9 cellular contexts compared by ENCODE assay signal in the genomic region with DNA sequence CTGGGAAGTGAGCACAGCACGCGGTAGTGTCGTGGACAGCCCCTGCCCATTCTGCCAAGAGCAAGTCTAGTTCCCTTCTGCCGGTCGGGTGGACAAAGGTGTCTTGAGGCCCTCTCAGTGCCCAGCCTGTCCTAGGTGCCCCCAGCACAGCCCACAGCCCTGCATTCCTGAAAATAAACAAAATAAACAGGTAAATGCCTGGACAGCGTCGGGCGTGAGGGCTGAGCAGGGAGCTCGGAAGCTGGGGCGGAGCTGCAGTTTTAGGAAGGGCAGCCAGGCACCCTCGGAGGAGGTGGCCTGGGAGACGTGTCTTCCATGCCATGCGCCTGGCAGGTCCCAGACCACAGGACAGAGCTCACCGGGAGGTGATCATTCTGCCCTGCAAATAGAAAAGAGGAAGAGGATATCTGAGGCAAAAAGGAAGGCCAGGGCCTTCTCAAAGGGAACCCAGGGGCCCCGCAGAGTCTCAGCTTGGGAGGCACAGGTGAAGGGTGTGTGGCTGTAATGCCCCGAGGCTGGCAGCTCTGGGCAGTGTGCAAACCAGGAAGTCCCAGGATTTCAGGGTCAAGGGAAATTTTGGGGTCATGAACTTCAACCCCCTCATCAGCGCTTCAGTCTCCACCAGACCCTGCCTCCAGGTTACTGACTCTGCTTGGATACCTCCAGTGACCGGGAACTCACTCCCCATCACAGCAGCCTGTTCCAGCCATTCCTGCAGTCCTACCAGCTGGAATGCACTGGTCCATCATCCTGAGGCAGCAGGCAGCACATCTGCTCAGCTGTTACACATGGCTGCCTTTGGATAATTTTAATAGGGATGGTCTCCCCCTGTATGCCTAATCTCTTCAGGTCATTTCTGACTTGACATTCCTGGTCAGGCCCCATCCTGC. TPM values are rescaled to one million over a fixed set of nuclear protein-coding genes. Genes with fewer than 3 reads are reported as not detected.
DNase-seq lines count a peak whose midpoint lies in the region; ATAC-seq and TF ChIP-seq lines count a peak whose summit lies in the region.
"Had no signal": no experiment of that assay in that cellular context is flagged by ENCODE, and none has a peak within 500 bp of the region (broad histone marks: within the 10 kb centered on the region; RNA-seq: fewer than 3 reads in every experiment).

No MANE protein-coding gene starts in this region.

- H3K9ac ChIP-seq in HUES64 (ENCODE audit: low read depth, low read length): no peak overlapping the region

- 66% methylated on average over 18 of the region's 18 CpGs for WGBS in HUES64
- WGBS in right cardiac atrium: 53% methylated on average over 18 of the region's 18 CpGs

- H3K9me3 ChIP-seq in HUES64 (ENCODE audit: insufficient read depth, low read depth, low read length) (no peaks in the 10 kb centered on the region), right cardiac atrium (ENCODE audit: control insufficient read depth, low read length) (no peaks in the 10 kb centered on the region)

- intact Hi-C loops in right cardiac atrium (cut with DNase I): loop anchor here in 1 of 4 donors (10.0 kb wide), 1 partner anchor 190 kb away; no protein-coding TSS in a partner anchor

- peaks cover 48% of the 10 kb centered on the region for H3K27me3 ChIP-seq in HUES64 (ENCODE audit: insufficient read depth, low read length)
- H3K27me3 ChIP-seq in right cardiac atrium (ENCODE audit: control insufficient read depth, insufficient read depth): no peaks in the 10 kb centered on the region

- no peaks in the 10 kb centered on the region for H3K36me3 ChIP-seq in HUES64 (ENCODE audit: insufficient read depth, low read length)

- peaks cover 12% of the 10 kb centered on the region for H3K4me1 Mint-ChIP-seq in WTC11

- POLR2A ChIA-PET in WTC11 (lab: Charles Lee): no interaction called here

- H3K4me3 ChIP-seq in HUES64 (ENCODE audit: low read length): peak overlapping the region; percentile 38
- H3K4me3 ChIP-seq in right cardiac atrium (ENCODE audit: low read length): no peak overlapping the region
- H3K4me3 ChIP-seq in skin epidermis: peak overlapping the region in 6 of 7 experiments; percentile 26 to 42 (median 38)

- peak overlapping the region; percentile 60 for H3K4me3 Mint-ChIP-seq in WTC11
- H3K4me3 Mint-ChIP-seq: natural killer cell had no signal

- DNase-seq in WTC11 (ENCODE audit: low spot score): no peak
- DNase-seq in right cardiac atrium: peak in 2 of 3 donors; percentile 4 to 33
- no peak for DNase-seq in cerebellar cortex (ENCODE audit: low spot score)
- no peak for DNase-seq in activated CD4-positive, alpha-beta T cell treated with anti-CD3 and anti-CD28 coated beads, Interleukin-2, amount 50 U/mL, for 1 hour
- no peak for DNase-seq in COLO668 (lab: John Stamatoyannopoulos, UW; ENCODE audit: unreplicated experiment)
- DNase-seq in HCEC 1CT: no peak
- DNase-seq: natural killer cell had no signal

- CTCF ChIA-PET in WTC11 (lab: Charles Lee): interaction anchor here (0.9 to 3.2 kb wide), 2 partner anchors 19 to 54 kb away, joined by 3 to 21 read pairs; no protein-coding TSS in a partner anchor

- no peaks in the 10 kb centered on the region for H3K36me3 Mint-ChIP-seq in WTC11
- H3K36me3 Mint-ChIP-seq: natural killer cell had no signal

- ATAC-seq in WTC11: no peak
- ATAC-seq in right cardiac atrium: no peak

- no peak for TF ChIP-seq CTCF in WTC11 (IDR thresholded peaks at IDR 0.05)

- H3K4me1 ChIP-seq in HUES64 (ENCODE audit: insufficient read depth, low read length): peaks cover 10% of the 10 kb centered on the region
- no peaks in the 10 kb centered on the region for H3K4me1 ChIP-seq in right cardiac atrium (ENCODE audit: control insufficient read depth, insufficient read depth, low read length)

- peaks cover 38% of the 10 kb centered on the region for H3K27me3 Mint-ChIP-seq in WTC11 (ENCODE audit: low read depth)

- no peaks in the 10 kb centered on the region for H3K9me3 Mint-ChIP-seq in WTC11
- H3K9me3 Mint-ChIP-seq: natural killer cell had no signal

- H3K27ac ChIP-seq in HUES64 (ENCODE audit: low read depth, low read length) (no peak overlapping the region), right cardiac atrium (ENCODE audit: low read length) (no peak overlapping the region), skin epidermis (peak overlapping the region in 8 of 21 experiments; percentile 17 to 84 (median 63))

- H3K27ac Mint-ChIP-seq in WTC11: no peak overlapping the region
- H3K27ac Mint-ChIP-seq: natural killer cell had no signal

TF ChIP-seq in WTC11, 78 proteins besides CTCF, POLR2A, EP300 and RAD21 (continues in another document):
- TF ChIP-seq ZNF317 (CRISPR knock-in tag; IDR thresholded peaks at IDR 0.05; ENCODE audit: borderline replicate concordance, low read depth) (no peak), SMAD3 (CRISPR knock-in tag; IDR thresholded peaks at IDR 0.05; ENCODE audit: borderline replicate concordance) (no peak), GTF2I (CRISPR knock-in tag; conservative IDR thresholded peaks at IDR 0.05) (peak; percentile 50; the same call in 1 of the 2 replicates)
- TF ChIP-seq, protein P1, sequence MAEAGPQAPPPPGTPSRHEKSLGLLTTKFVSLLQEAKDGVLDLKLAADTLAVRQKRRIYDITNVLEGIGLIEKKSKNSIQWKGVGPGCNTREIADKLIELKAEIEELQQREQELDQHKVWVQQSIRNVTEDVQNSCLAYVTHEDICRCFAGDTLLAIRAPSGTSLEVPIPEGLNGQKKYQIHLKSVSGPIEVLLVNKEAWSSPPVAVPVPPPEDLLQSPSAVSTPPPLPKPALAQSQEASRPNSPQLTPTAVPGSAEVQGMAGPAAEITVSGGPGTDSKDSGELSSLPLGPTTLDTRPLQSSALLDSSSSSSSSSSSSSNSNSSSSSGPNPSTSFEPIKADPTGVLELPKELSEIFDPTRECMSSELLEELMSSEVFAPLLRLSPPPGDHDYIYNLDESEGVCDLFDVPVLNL (CRISPR knock-in tag; IDR thresholded peaks at IDR 0.05; ENCODE audit: borderline replicate concordance, low read depth): no peak
- TF ChIP-seq, protein P2, sequence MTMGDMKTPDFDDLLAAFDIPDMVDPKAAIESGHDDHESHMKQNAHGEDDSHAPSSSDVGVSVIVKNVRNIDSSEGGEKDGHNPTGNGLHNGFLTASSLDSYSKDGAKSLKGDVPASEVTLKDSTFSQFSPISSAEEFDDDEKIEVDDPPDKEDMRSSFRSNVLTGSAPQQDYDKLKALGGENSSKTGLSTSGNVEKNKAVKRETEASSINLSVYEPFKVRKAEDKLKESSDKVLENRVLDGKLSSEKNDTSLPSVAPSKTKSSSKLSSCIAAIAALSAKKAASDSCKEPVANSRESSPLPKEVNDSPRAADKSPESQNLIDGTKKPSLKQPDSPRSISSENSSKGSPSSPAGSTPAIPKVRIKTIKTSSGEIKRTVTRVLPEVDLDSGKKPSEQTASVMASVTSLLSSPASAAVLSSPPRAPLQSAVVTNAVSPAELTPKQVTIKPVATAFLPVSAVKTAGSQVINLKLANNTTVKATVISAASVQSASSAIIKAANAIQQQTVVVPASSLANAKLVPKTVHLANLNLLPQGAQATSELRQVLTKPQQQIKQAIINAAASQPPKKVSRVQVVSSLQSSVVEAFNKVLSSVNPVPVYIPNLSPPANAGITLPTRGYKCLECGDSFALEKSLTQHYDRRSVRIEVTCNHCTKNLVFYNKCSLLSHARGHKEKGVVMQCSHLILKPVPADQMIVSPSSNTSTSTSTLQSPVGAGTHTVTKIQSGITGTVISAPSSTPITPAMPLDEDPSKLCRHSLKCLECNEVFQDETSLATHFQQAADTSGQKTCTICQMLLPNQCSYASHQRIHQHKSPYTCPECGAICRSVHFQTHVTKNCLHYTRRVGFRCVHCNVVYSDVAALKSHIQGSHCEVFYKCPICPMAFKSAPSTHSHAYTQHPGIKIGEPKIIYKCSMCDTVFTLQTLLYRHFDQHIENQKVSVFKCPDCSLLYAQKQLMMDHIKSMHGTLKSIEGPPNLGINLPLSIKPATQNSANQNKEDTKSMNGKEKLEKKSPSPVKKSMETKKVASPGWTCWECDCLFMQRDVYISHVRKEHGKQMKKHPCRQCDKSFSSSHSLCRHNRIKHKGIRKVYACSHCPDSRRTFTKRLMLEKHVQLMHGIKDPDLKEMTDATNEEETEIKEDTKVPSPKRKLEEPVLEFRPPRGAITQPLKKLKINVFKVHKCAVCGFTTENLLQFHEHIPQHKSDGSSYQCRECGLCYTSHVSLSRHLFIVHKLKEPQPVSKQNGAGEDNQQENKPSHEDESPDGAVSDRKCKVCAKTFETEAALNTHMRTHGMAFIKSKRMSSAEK (CRISPR knock-in tag; IDR thresholded peaks at IDR 0.05; ENCODE audit: borderline replicate concordance): no peak
- TF ChIP-seq, protein P3, sequence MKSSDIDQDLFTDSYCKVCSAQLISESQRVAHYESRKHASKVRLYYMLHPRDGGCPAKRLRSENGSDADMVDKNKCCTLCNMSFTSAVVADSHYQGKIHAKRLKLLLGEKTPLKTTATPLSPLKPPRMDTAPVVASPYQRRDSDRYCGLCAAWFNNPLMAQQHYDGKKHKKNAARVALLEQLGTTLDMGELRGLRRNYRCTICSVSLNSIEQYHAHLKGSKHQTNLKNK (CRISPR knock-in tag; IDR thresholded peaks at IDR 0.05): no peak

RNA-seq across cellular contexts. Expression of a gene that starts 1.7 kb away (rescaled TPM):
- polyA plus RNA-seq in HUES64 (2013, experiment 1 of 2): 0.60 TPM
- polyA plus RNA-seq in HUES64 (2013, experiment 2 of 2): 0.70 TPM
- total RNA-seq in WTC11 (2021) (1.8 to 3.2 TPM (median 2.4 TPM) in 3 replicates), right cardiac atrium (1 to 10 TPM; 1.3 to 1.9 (median 1.8) TPM)
- 0.84 TPM for polyA plus RNA-seq in right cardiac atrium

Comparison
In these comparisons a context has a peak if more than half of its experiments do, and no peak if none do; other contexts are left out.
1. DNase-seq: peak in right cardiac atrium (2 of 3); none in WTC11 (single experiment), cerebellar cortex (single experiment), activated CD4-positive, alpha-beta T cell treated with anti-CD3 and anti-CD28 coated beads, Interleukin-2, amount 50 U/mL, for 1 hour (single experiment), COLO668 (single experiment) and HCEC 1CT (single experiment).